ENCODE assay signal across 16 cellular contexts in the genomic region with DNA sequence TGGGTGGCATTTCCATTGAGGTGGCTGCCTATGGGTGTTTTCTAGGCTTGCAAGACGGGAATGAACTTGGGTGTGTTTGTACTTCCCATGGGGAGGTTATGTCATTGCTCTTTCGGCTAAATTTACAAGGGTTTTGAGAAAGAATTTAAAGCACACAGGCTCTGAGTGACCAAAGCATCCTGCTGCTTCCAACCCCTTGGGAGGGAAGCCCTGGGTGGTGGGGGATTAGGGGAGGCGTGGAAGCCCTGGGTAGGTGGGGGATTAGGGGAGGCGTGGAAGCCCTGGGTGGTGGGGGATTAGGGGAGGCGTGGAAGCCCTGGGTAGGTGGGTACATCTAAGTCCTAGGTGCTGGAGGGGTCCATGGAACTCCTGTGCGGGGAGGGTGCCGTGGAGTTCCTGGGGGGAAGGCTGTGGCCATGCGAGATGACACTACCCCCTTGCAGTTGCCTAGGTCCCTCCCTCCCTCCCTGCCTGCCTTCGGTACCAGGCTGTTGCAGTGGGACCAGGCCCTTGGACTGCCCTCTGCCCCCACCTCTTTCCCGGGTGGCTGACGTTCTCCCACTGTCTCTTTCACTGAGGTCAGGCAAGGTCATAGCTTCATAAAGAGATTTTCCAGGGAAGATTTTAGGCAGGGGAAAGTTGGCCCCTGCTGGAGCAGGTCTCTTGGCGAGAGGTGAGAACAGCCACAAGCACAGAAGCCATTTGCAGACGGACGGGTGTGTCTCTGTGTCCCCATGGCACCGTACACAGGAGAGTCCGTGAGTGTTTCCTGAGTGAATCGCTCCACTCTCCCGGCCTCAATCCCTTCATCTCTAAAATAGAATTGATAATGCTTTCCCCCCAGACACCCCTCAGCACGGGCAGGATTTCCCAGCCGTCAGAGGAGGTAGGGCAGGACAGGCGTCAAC. TPM values are rescaled to one million over a fixed set of nuclear protein-coding genes. Genes with fewer than 3 reads are reported as not detected.
DNase-seq lines count a peak whose midpoint lies in the region; ATAC-seq and TF ChIP-seq lines count a peak whose summit lies in the region.
"Had no signal": no experiment of that assay in that cellular context is flagged by ENCODE, and none has a peak within 500 bp of the region (broad histone marks: within the 10 kb centered on the region; RNA-seq: fewer than 3 reads in every experiment).

No MANE protein-coding gene starts in this region.

- no peaks in the 10 kb centered on the region for H3K36me3 Mint-ChIP-seq in activated CD4-positive, alpha-beta T cell treated with anti-CD3 and anti-CD28 coated beads for 36 hours (ENCODE audit: low read depth)
- H3K36me3 Mint-ChIP-seq in brain: no peaks in the 10 kb centered on the region
- no peaks in the 10 kb centered on the region for H3K36me3 Mint-ChIP-seq in mesothelial cell of epicardium
- no peaks in the 10 kb centered on the region for H3K36me3 Mint-ChIP-seq in neural progenitor cell
- H3K36me3 Mint-ChIP-seq in endothelial cell (ENCODE audit: low read depth, unreplicated experiment): no peaks in the 10 kb centered on the region

- no peak for ATAC-seq in activated CD4-positive, alpha-beta T cell treated with anti-CD3 and anti-CD28 coated beads for 36 hours
- no peak for ATAC-seq in HCT116
- ATAC-seq in GM21576 (IDR thresholded peaks at IDR 0.05; ENCODE audit: unreplicated experiment): no peak

- peak overlapping the region; percentile 5; the same call in 1 of the 2 replicates for H3K27ac ChIP-seq in HCT116 (ENCODE audit: low read depth, low read length)
- H3K27ac ChIP-seq in neural progenitor cell: no peak overlapping the region
- H3K27ac ChIP-seq: HL-60 had no signal

- CTCF ChIA-PET in activated CD4-positive, alpha-beta T cell treated with anti-CD3 and anti-CD28 coated beads for 36 hours (lab: Charles Lee): interaction anchor here (0.6 to 1.0 kb wide), 3 partner anchors 11 to 346 kb away, joined by 3 to 5 read pairs (median 3); no protein-coding TSS in a partner anchor
- CTCF ChIA-PET in HCT116 (lab: Charles Lee): interaction anchor here (2.7 kb wide), 1 partner anchor 24 kb away, joined by 6 read pairs; no protein-coding TSS in a partner anchor

- H3K9ac ChIP-seq in HCT116 (ENCODE audit: low read length) (peak overlapping the region; percentile 10; the same call in 1 of the 2 replicates), neural progenitor cell (no peak overlapping the region)

- H3K27me3 ChIP-seq in HCT116 (ENCODE audit: insufficient read depth, low read length) (no peaks in the 10 kb centered on the region), neural progenitor cell (no peaks in the 10 kb centered on the region)

- RAD21 ChIA-PET in HCT116 (lab: Charles Lee; ENCODE audit: low non-redundant PET in 1 of 2, low total read pairs in 2 of 2, uncharacterized antibody in 2 of 2, unreplicated experiment in 2 of 2): no interaction called here

- H3K79me2 ChIP-seq in HCT116 (ENCODE audit: insufficient read depth, low read length): no peaks in the 10 kb centered on the region
- H3K79me2 ChIP-seq in neural progenitor cell (ENCODE audit: low read depth): no peaks in the 10 kb centered on the region

- H3K4me3 Mint-ChIP-seq in activated CD4-positive, alpha-beta T cell treated with anti-CD3 and anti-CD28 coated beads for 36 hours: no peak overlapping the region
- H3K4me3 Mint-ChIP-seq in brain (no peak overlapping the region), mesothelial cell of epicardium (no peak overlapping the region), neural progenitor cell (no peak overlapping the region), endothelial cell (ENCODE audit: unreplicated experiment) (no peak overlapping the region)

- H4K20me1 ChIP-seq in HCT116 (ENCODE audit: insufficient read depth) (no peaks in the 10 kb centered on the region), neural progenitor cell (ENCODE audit: low read depth) (no peaks in the 10 kb centered on the region)

- no peak overlapping the region for H2AFZ ChIP-seq in HCT116 (ENCODE audit: low read depth, low read length, poor library complexity, severe bottlenecking)
- no peak overlapping the region for H2AFZ ChIP-seq in neural progenitor cell (replicated peaks)

- H3K4me2 ChIP-seq in HCT116 (ENCODE audit: low read length): no peak overlapping the region
- H3K4me2 ChIP-seq in neural progenitor cell: no peak overlapping the region

- TF ChIP-seq CTCF in HCT116 (IDR thresholded peaks at IDR 0.05 in 2 of 3, conservative IDR thresholded peaks at IDR 0.05 in 1 of 3; ENCODE audit: borderline replicate concordance in 1 of 3, insufficient read depth in 1 of 3, low read depth in 2 of 3, low read length in 2 of 3) (no peak), brain (conservative IDR thresholded peaks at IDR 0.05) (no peak), mesothelial cell of epicardium (IDR thresholded peaks at IDR 0.05; ENCODE audit: unreplicated experiment) (no peak), neural progenitor cell (IDR thresholded peaks at IDR 0.05) (no peak), endothelial cell (IDR thresholded peaks at IDR 0.05; ENCODE audit: unreplicated experiment) (no peak)

- TF ChIP-seq POLR2A in HCT116 (IDR thresholded peaks at IDR 0.05; ENCODE audit: borderline replicate concordance, extremely low read depth, insufficient read depth, insufficient read length): no peak

- H3K9me3 Mint-ChIP-seq in activated CD4-positive, alpha-beta T cell treated with anti-CD3 and anti-CD28 coated beads for 36 hours (ENCODE audit: low read depth): no peaks in the 10 kb centered on the region
- H3K9me3 Mint-ChIP-seq in brain (peaks cover 0 to 2% (median 0%) of the 10 kb centered on the region in 5 experiments), mesothelial cell of epicardium (no peaks in the 10 kb centered on the region), neural progenitor cell (no peaks in the 10 kb centered on the region), endothelial cell (ENCODE audit: unreplicated experiment) (no peaks in the 10 kb centered on the region)

- no TSS peak for BruUV-seq in HCT116 (replicated peaks; lab: Mats Ljungman, UMichigan)

- H3K36me3 ChIP-seq in HCT116 (ENCODE audit: control insufficient read depth in 1 of 2, insufficient read depth in 2 of 2, low read length in 2 of 2) (no peaks in the 10 kb centered on the region), neural progenitor cell (no peaks in the 10 kb centered on the region)

- DNase-seq in activated CD4-positive, alpha-beta T cell treated with anti-CD3 and anti-CD28 coated beads for 36 hours: peak; percentile 2
- no peak for DNase-seq in activated CD4-positive, alpha-beta T cell treated with anti-CD3 and anti-CD28 coated beads, Interleukin-2, amount 50 U/mL, for 48 hours
- DNase-seq in HCT116 (ENCODE audit: low read depth, low spot score): no peak
- DNase-seq in mesothelial cell of epicardium (ENCODE audit: low spot score in 2 of 2, unreplicated experiment in 2 of 2): no peak
- DNase-seq in neural progenitor cell (ENCODE audit: low spot score): no peak
- no peak for DNase-seq in endothelial cell (ENCODE audit: low spot score)
- DNase-seq: C1 segment of cervical spinal cord, DMS 273 treated with DMSO at 0.1 percent for 48 hours, NCI-H146, NCI-H2227 treated with DMSO at 0.1 percent for 48 hours, NCI-H524 treated with DMSO at 0.1 percent for 48 hours had no signal

- H3K9me3 ChIP-seq in HCT116 (ENCODE audit: control insufficient read depth in 1 of 2, insufficient read depth in 1 of 2, low read depth in 1 of 2, low read length in 2 of 2): no peaks in the 10 kb centered on the region
- no peaks in the 10 kb centered on the region for H3K9me3 ChIP-seq in neural progenitor cell (ENCODE audit: low read depth)

- H3K27ac Mint-ChIP-seq in activated CD4-positive, alpha-beta T cell treated with anti-CD3 and anti-CD28 coated beads for 36 hours: no peak overlapping the region
- peak overlapping the region in 4 of 5 experiments; percentile 51 to 94 (median 56) for H3K27ac Mint-ChIP-seq in brain
- H3K27ac Mint-ChIP-seq in mesothelial cell of epicardium: peak overlapping the region; percentile 40
- no peak overlapping the region for H3K27ac Mint-ChIP-seq in neural progenitor cell
- H3K27ac Mint-ChIP-seq in endothelial cell (ENCODE audit: unreplicated experiment): no peak overlapping the region

- H3K9me2 ChIP-seq in HCT116 (ENCODE audit: insufficient read depth): no peaks in the 10 kb centered on the region

- peaks cover 32% of the 10 kb centered on the region for H3K4me1 Mint-ChIP-seq in activated CD4-positive, alpha-beta T cell treated with anti-CD3 and anti-CD28 coated beads for 36 hours
- H3K4me1 Mint-ChIP-seq in brain (peaks cover 52% of the 10 kb centered on the region), mesothelial cell of epicardium (peaks cover 41% of the 10 kb centered on the region), neural progenitor cell (peaks cover 28% of the 10 kb centered on the region), endothelial cell (ENCODE audit: unreplicated experiment) (peaks cover 29% of the 10 kb centered on the region)

- peaks cover 2% of the 10 kb centered on the region for H3K27me3 Mint-ChIP-seq in activated CD4-positive, alpha-beta T cell treated with anti-CD3 and anti-CD28 coated beads for 36 hours
- H3K27me3 Mint-ChIP-seq in brain (peaks cover 11% of the 10 kb centered on the region), mesothelial cell of epicardium (ENCODE audit: low read depth) (peaks cover 2% of the 10 kb centered on the region), neural progenitor cell (ENCODE audit: insufficient read depth, low read depth) (peaks cover 5% of the 10 kb centered on the region), endothelial cell (ENCODE audit: unreplicated experiment) (no peaks in the 10 kb centered on the region)

- H3K4me1 ChIP-seq in HCT116 (ENCODE audit: control insufficient read depth in 1 of 2, insufficient read depth in 2 of 2, low read length in 2 of 2) (peaks cover 56 to 96% of the 10 kb centered on the region in 2 experiments), neural progenitor cell (peaks cover 26% of the 10 kb centered on the region)

- H3F3A ChIP-seq in neural progenitor cell (ENCODE audit: low read depth): peaks cover 19% of the 10 kb centered on the region

- POLR2A ChIA-PET in activated CD4-positive, alpha-beta T cell treated with anti-CD3 and anti-CD28 coated beads for 36 hours (lab: Charles Lee): no interaction called here
- POLR2A ChIA-PET in HCT116 (lab: Charles Lee): interaction anchor here (2.1 kb wide), 1 partner anchor 13 kb away, joined by 5 read pairs; no protein-coding TSS in a partner anchor

- intact Hi-C loops in activated CD4-positive, alpha-beta T cell treated with anti-CD3 and anti-CD28 coated beads for 36 hours (cut with DNase I, micrococcal nuclease): no loop called here
- intact Hi-C loops in HCT116 (cut with micrococcal nuclease): no loop called here

- TF ChIP-seq RAD21 in HCT116 (IDR thresholded peaks at IDR 0.05; ENCODE audit: low read depth): no peak

- H3K4me3 ChIP-seq in HCT116 (replicated peaks in 1 of 2; ENCODE audit: low read depth in 1 of 2, low read length in 2 of 2): no peak overlapping the region
- no peak overlapping the region for H3K4me3 ChIP-seq in neural progenitor cell

RNA-seq across cellular contexts. Expression of a gene that starts 19.5 kb away (rescaled TPM):
- 10 to 100 TPM; 21.8 to 28.6 TPM for total RNA-seq in activated CD4-positive, alpha-beta T cell treated with anti-CD3 and anti-CD28 coated beads for 36 hours
- total RNA-seq in HCT116 (2021; ENCODE audit: unreplicated experiment) (6.4 TPM), mesothelial cell of epicardium (0.13 to 0.20 TPM in 2 of 3 replicates, not detected in the other), neural progenitor cell (ENCODE audit: low replicate concordance) (not detected in 2 replicates), endothelial cell (ENCODE audit: unreplicated experiment) (not detected)
- 10.7 and 11.9 TPM in 2 replicates for polyA plus RNA-seq in HCT116 (2012)
- polyA plus RNA-seq in brain (ENCODE audit: insufficient read depth, low read depth, low replicate concordance): 4.3 TPM
- total RNA-seq: A172, Daoy had no signal

Comparison
In these comparisons a context has a peak if more than half of its experiments do, and no peak if none do; other contexts are left out.
1. H3K27ac Mint-ChIP-seq: peak in brain (4 of 5) and mesothelial cell of epicardium (single experiment); none in activated CD4-positive, alpha-beta T cell treated with anti-CD3 and anti-CD28 coated beads for 36 hours (single experiment), neural progenitor cell (single experiment) and endothelial cell (single experiment).